In the genomic region with DNA sequence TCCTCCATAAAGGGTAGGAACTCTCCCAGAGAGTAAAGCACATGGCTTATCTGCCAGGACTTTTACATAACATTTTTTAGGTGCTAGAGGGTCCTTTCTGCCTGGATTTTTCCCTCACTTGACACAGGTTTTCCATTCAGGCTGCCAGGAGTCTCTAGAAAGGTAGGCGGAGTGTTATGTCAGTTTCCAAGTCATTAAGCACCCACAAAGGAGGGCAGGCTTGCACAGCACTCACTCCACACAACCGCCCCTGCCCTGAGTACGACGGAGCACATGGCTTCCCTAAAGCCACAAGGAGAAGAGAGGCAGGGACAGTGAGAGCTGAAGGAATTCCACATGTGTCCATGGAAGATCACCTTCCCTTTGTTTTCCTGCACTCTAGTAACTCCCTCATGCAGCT, we compare ENCODE assay signal across 1 cellular context.
TF ChIP-seq lines count a peak whose summit lies in the region.

No MANE protein-coding gene starts in this region.

TF ChIP-seq in GM23338, 12 proteins besides CTCF, POLR2A, EP300 and RAD21 (continued from another document):
- TF ChIP-seq, protein P1, sequence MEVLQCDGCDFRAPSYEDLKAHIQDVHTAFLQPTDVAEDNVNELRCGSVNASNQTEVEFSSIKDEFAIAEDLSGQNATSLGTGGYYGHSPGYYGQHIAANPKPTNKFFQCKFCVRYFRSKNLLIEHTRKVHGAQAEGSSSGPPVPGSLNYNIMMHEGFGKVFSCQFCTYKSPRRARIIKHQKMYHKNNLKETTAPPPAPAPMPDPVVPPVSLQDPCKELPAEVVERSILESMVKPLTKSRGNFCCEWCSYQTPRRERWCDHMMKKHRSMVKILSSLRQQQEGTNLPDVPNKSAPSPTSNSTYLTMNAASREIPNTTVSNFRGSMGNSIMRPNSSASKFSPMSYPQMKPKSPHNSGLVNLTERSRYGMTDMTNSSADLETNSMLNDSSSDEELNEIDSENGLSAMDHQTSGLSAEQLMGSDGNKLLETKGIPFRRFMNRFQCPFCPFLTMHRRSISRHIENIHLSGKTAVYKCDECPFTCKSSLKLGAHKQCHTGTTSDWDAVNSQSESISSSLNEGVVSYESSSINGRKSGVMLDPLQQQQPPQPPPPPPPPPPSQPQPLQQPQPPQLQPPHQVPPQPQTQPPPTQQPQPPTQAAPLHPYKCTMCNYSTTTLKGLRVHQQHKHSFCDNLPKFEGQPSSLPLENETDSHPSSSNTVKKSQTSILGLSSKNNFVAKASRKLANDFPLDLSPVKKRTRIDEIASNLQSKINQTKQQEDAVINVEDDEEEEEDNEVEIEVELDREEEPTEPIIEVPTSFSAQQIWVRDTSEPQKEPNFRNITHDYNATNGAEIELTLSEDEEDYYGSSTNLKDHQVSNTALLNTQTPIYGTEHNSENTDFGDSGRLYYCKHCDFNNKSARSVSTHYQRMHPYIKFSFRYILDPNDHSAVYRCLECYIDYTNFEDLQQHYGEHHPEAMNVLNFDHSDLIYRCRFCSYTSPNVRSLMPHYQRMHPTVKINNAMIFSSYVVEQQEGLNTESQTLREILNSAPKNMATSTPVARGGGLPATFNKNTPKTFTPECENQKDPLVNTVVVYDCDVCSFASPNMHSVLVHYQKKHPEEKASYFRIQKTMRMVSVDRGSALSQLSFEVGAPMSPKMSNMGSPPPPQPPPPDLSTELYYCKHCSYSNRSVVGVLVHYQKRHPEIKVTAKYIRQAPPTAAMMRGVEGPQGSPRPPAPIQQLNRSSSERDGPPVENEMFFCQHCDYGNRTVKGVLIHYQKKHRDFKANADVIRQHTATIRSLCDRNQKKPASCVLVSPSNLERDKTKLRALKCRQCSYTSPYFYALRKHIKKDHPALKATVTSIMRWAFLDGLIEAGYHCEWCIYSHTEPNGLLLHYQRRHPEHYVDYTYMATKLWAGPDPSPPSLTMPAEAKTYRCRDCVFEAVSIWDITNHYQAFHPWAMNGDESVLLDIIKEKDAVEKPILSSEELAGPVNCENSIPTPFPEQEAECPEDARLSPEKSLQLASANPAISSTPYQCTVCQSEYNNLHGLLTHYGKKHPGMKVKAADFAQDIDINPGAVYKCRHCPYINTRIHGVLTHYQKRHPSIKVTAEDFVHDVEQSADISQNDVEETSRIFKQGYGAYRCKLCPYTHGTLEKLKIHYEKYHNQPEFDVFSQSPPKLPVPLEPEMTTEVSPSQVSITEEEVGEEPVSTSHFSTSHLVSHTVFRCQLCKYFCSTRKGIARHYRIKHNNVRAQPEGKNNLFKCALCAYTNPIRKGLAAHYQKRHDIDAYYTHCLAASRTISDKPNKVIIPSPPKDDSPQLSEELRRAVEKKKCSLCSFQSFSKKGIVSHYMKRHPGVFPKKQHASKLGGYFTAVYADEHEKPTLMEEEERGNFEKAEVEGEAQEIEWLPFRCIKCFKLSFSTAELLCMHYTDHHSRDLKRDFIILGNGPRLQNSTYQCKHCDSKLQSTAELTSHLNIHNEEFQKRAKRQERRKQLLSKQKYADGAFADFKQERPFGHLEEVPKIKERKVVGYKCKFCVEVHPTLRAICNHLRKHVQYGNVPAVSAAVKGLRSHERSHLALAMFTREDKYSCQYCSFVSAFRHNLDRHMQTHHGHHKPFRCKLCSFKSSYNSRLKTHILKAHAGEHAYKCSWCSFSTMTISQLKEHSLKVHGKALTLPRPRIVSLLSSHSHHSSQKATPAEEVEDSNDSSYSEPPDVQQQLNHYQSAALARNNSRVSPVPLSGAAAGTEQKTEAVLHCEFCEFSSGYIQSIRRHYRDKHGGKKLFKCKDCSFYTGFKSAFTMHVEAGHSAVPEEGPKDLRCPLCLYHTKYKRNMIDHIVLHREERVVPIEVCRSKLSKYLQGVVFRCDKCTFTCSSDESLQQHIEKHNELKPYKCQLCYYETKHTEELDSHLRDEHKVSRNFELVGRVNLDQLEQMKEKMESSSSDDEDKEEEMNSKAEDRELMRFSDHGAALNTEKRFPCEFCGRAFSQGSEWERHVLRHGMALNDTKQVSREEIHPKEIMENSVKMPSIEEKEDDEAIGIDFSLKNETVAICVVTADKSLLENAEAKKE (CRISPR knock-in tag; IDR thresholded peaks at IDR 0.05): no peak
- no peak for TF ChIP-seq ZNF331 (CRISPR knock-in tag; IDR thresholded peaks at IDR 0.05; ENCODE audit: low read depth)
